In genomic region chr7:74059681-74060588, GRCh38 we compare ENCODE assay signal across 14 cellular contexts. TPM values are rescaled to one million over a fixed set of nuclear protein-coding genes. Genes with fewer than 3 reads are reported as not detected.
DNase-seq lines count a peak whose midpoint lies in the region; ATAC-seq and TF ChIP-seq lines count a peak whose summit lies in the region.
"Had no signal": no experiment of that assay in that cellular context is flagged by ENCODE, and none has a peak within 500 bp of the region (broad histone marks: within the 10 kb centered on the region; RNA-seq: fewer than 3 reads in every experiment).

No MANE protein-coding gene starts in this region.

- H3K4me1 Mint-ChIP-seq in CD14-positive monocyte: peaks cover 15% of the 10 kb centered on the region

- TF ChIP-seq CTCF in transverse colon (IDR thresholded peaks at IDR 0.05) (peak in 2 of 5 experiments; percentile 23 to 36), CD14-positive monocyte (IDR thresholded peaks at IDR 0.05) (no peak)

- no peak for TF ChIP-seq EP300 in transverse colon (IDR thresholded peaks at IDR 0.05; ENCODE audit: low read depth)

- intact Hi-C loops in transverse colon (cut with DNase I; ENCODE audit: low total_unique reads) (loop anchor here (10.0 kb wide), 1 partner anchor 115 kb away; the partner anchor contains the start of gene EIF4H), CD14-positive monocyte (cut with micrococcal nuclease) (loop anchor here in 1 of 2 donors (10.0 kb wide), 1 partner anchor 225 kb away; the partner anchor contains the start of gene CLIP2)

- in situ Hi-C loops in transverse colon (cut with MboI; ENCODE audit: low pct_ligation_motif_present in 1 of 4, low pct_unique_long_range_greater_than_20kb in 1 of 4, low sequenced_read_pairs in 3 of 4): loop anchor here in 3 of 4 donors (10.0 to 25.0 kb wide), 5 partner anchors 98 to 352 kb away; no protein-coding TSS in a partner anchor

- H3K4me1 ChIP-seq in transverse colon: peaks cover 14 to 39% (median 30%) of the 10 kb centered on the region in 4 donors

- no peaks in the 10 kb centered on the region for H3K36me3 Mint-ChIP-seq in CD14-positive monocyte
- H3K36me3 Mint-ChIP-seq in activated naive CD4-positive, alpha-beta T cell treated with anti-CD3 and anti-CD28 coated beads, Interleukin-2, amount 50 U/mL, for 72 hours: no peaks in the 10 kb centered on the region

- peaks cover 1 to 9% (median 6%) of the 10 kb centered on the region in 7 donors for H3K9me3 Mint-ChIP-seq in CD14-positive monocyte
- no peaks in the 10 kb centered on the region for H3K9me3 Mint-ChIP-seq in activated naive CD4-positive, alpha-beta T cell treated with anti-CD3 and anti-CD28 coated beads, Interleukin-2, amount 50 U/mL, for 72 hours
- H3K9me3 Mint-ChIP-seq: activated naive CD4-positive, alpha-beta T cell treated with anti-CD3 and anti-CD28 coated beads for 36 hours had no signal

- no peaks in the 10 kb centered on the region for H3K36me3 ChIP-seq in transverse colon

- TF ChIP-seq POLR2A in transverse colon (IDR thresholded peaks at IDR 0.05): no peak

- peak overlapping the region in 1 of 7 donors; percentile 50 for H3K27ac Mint-ChIP-seq in CD14-positive monocyte
- peak overlapping the region in 1 of 2 donors; percentile 36 for H3K27ac Mint-ChIP-seq in activated naive CD4-positive, alpha-beta T cell treated with anti-CD3 and anti-CD28 coated beads, Interleukin-2, amount 50 U/mL, for 72 hours
- H3K27ac Mint-ChIP-seq: activated naive CD4-positive, alpha-beta T cell treated with anti-CD3 and anti-CD28 coated beads for 36 hours had no signal

- H3K27me3 Mint-ChIP-seq in CD14-positive monocyte (ENCODE audit: low read depth in 3 of 3): peaks cover 0 to 10% (median 7%) of the 10 kb centered on the region in 3 donors

- peak; percentile 75 for ATAC-seq in left lobe of liver
- no peak for ATAC-seq in activated naive CD4-positive, alpha-beta T cell treated with anti-CD3 and anti-CD28 coated beads, Interleukin-2, amount 50 U/mL, for 72 hours
- no peak for ATAC-seq in HG03460 (IDR thresholded peaks at IDR 0.05; ENCODE audit: unreplicated experiment)
- ATAC-seq: activated CD4-positive, CD25-positive, alpha-beta regulatory T cell treated with anti-CD3 and anti-CD28 coated beads, Interleukin-2, amount 50 U/mL, for 24 hours had no signal

- no peaks in the 10 kb centered on the region for H3K9me3 ChIP-seq in transverse colon

- H3K4me3 Mint-ChIP-seq in CD14-positive monocyte: no peak overlapping the region
- H3K4me3 Mint-ChIP-seq: activated naive CD4-positive, alpha-beta T cell treated with anti-CD3 and anti-CD28 coated beads for 36 hours had no signal

- no peak overlapping the region for H3K4me3 ChIP-seq in transverse colon

- H3K27me3 ChIP-seq in transverse colon: no peaks in the 10 kb centered on the region

- H3K27ac ChIP-seq in caudate nucleus (ENCODE audit: low read depth, low read length): peak overlapping the region; percentile 16
- peak overlapping the region; percentile 79 to 90 (median 84) for H3K27ac ChIP-seq in transverse colon

- DNase-seq in DMS53 (lab: John Stamatoyannopoulos, UW) (peak; percentile 57), DMS53 treated with DMSO at 0.1 percent for 48 hours (lab: John Stamatoyannopoulos, UW; ENCODE audit: unreplicated experiment) (no peak), caudate nucleus (lab: John Stamatoyannopoulos, UW) (peak in 1 of 61 donors; percentile 59), left lobe of liver (ENCODE audit: low spot score) (peak; percentile 96), transverse colon (peak; percentile 88), CD14-positive monocyte (ENCODE audit: low spot score) (no peak)
- no peak for DNase-seq in activated naive CD4-positive, alpha-beta T cell treated with anti-CD3 and anti-CD28 coated beads, Interleukin-2, amount 50 U/mL, for 72 hours (ENCODE audit: low spot score in 2 of 2)
- DNase-seq: 8988T; activated naive CD4-positive, alpha-beta T cell treated with anti-CD3 and anti-CD28 coated beads for 36 hours; Karpas-422 had no signal

- 52% methylated on average over 21 of the region's 21 CpGs; no CpG with 5 or more reads in 1 of the 2 donors for WGBS in transverse colon (ENCODE audit: low coverage in 1 of 2), 2 donors

RNA-seq across cellular contexts. Expression of gene LIMK1, which starts 23.7 kb away (rescaled TPM):
- total RNA-seq in left lobe of liver (3.7 TPM), transverse colon (10 to 100 TPM; 13.4 to 44.2 (median 27.1) TPM)
- polyA plus RNA-seq in CD14-positive monocyte: 10 to 100 TPM; 12.6 to 13.9 TPM
- total RNA-seq in activated naive CD4-positive, alpha-beta T cell treated with anti-CD3 and anti-CD28 coated beads, Interleukin-2, amount 50 U/mL, for 72 hours: 10 to 100 TPM; 12.2 to 17.1 TPM

RNA-seq across cellular contexts. Expression of gene ELN, which starts 32.0 kb away (rescaled TPM):
- total RNA-seq in left lobe of liver (8.1 TPM), transverse colon (100 to 1,000 TPM in 1 of 4 donors, 10 to 100 TPM in 2, 1 to 10 TPM in 1; 8.4 to 147 (median 25.8) TPM)
- not detected for polyA plus RNA-seq in CD14-positive monocyte
- total RNA-seq in activated naive CD4-positive, alpha-beta T cell treated with anti-CD3 and anti-CD28 coated beads, Interleukin-2, amount 50 U/mL, for 72 hours: not detected
- total RNA-seq: mononuclear cell, OCI-LY7 had no signal

Comparison
In these comparisons a context has a peak if more than half of its experiments do, and no peak if none do; other contexts are left out.
1. DNase-seq: peak in DMS53 (single experiment), left lobe of liver (single experiment) and transverse colon (single experiment); none in DMS53 treated with DMSO at 0.1 percent for 48 hours (single experiment), CD14-positive monocyte (single experiment) and activated naive CD4-positive, alpha-beta T cell treated with anti-CD3 and anti-CD28 coated beads, Interleukin-2, amount 50 U/mL, for 72 hours (0 of 2).